ENCODE assay signal across 1 cellular context in the genomic region with DNA sequence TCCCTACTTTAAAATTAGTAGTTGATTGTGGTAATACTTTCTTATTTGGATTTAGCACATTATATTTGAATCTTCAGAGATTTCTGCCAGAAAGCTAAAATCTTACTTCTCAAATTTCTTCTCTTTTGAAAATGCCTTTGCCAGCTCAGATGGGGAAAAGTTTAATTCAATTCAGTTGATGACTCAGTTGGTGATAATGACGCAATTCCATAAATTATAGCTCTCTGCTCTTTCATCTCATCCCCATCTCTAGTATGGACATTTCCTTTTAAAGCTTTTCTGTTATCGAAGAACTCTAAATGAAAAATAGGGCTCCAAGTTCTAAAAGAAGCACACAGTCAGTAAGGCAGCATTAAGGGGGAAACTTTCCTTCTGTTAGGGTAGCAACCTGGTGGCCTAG.
A peak's percentile ranks its signal among the peaks of the same experiment; 100 is the strongest.
TF ChIP-seq lines count a peak whose summit lies in the region.

No MANE protein-coding gene starts in this region.

TF ChIP-seq in SK-N-SH, 30 proteins besides CTCF, POLR2A, EP300 and RAD21:
- TF ChIP-seq, protein P1, sequence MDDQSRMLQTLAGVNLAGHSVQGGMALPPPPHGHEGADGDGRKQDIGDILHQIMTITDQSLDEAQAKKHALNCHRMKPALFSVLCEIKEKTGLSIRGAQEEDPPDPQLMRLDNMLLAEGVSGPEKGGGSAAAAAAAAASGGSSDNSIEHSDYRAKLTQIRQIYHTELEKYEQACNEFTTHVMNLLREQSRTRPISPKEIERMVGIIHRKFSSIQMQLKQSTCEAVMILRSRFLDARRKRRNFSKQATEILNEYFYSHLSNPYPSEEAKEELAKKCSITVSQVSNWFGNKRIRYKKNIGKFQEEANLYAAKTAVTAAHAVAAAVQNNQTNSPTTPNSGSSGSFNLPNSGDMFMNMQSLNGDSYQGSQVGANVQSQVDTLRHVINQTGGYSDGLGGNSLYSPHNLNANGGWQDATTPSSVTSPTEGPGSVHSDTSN (IDR thresholded peaks at IDR 0.05) = peak; percentile 77
- TF ChIP-seq IRF3 (IDR thresholded peaks at IDR 0.05; ENCODE audit: low read depth, low read length) (no peak), MEF2A (IDR thresholded peaks at IDR 0.05; ENCODE audit: borderline replicate concordance, low read depth) (peak; percentile 32; the same call in 1 of the 2 replicates), TAF1 (IDR thresholded peaks at IDR 0.05; ENCODE audit: borderline replicate concordance, low read depth, low read length) (no peak), GABPA (IDR thresholded peaks at IDR 0.05; ENCODE audit: low read depth) (no peak), FOSL2 (IDR thresholded peaks at IDR 0.05; ENCODE audit: borderline replicate concordance, low read depth) (peak; percentile 73; the same call in 1 of the 2 replicates), YY1 (IDR thresholded peaks at IDR 0.05; ENCODE audit: low read depth) (no peak), FOXM1 (IDR thresholded peaks at IDR 0.05; ENCODE audit: low read depth) (no peak), USF1 (IDR thresholded peaks at IDR 0.05; ENCODE audit: borderline replicate concordance, low read depth) (no peak), FOXJ3 (CRISPR knock-in tag; IDR thresholded peaks at IDR 0.05) (no peak), TCF12 (IDR thresholded peaks at IDR 0.05) (peak; percentile 69), SMC3 (IDR thresholded peaks at IDR 0.05; ENCODE audit: low read depth, low read length) (no peak), ELF1 (IDR thresholded peaks at IDR 0.05) (no peak), RXRA (IDR thresholded peaks at IDR 0.05; ENCODE audit: borderline replicate concordance, low read depth) (0 out of 2 replicates have a peak, but pooled peaks have one; percentile 40), JUND (IDR thresholded peaks at IDR 0.05) (peak; percentile 83), POLR2AphosphoS5 (IDR thresholded peaks at IDR 0.05; ENCODE audit: low read depth, low read length) (peak; percentile 24; the same call in 1 of the 2 replicates), USF2 (IDR thresholded peaks at IDR 0.05; ENCODE audit: borderline replicate concordance, low read depth, low read length) (no peak), RFX5 (IDR thresholded peaks at IDR 0.05; ENCODE audit: low read length) (no peak), SIN3A (IDR thresholded peaks at IDR 0.05; ENCODE audit: borderline replicate concordance, low read depth, low read length) (no peak), NRF1 (IDR thresholded peaks at IDR 0.05; ENCODE audit: low read depth, low read length) (no peak), TEAD4 (IDR thresholded peaks at IDR 0.05; ENCODE audit: borderline replicate concordance, insufficient read depth) (0 out of 2 replicates have a peak, but pooled peaks have one; percentile 31), MAX (IDR thresholded peaks at IDR 0.05; ENCODE audit: low read depth) (no peak), EZH2phosphoT487 (IDR thresholded peaks at IDR 0.05; ENCODE audit: borderline replicate concordance, low read depth) (no peak), GATA2 (CRISPR knock-in tag; IDR thresholded peaks at IDR 0.05) (no peak), RCOR1 (IDR thresholded peaks at IDR 0.05; ENCODE audit: low read length) (no peak), MXI1 (IDR thresholded peaks at IDR 0.05; ENCODE audit: low read depth, low read length) (no peak), NFIC (IDR thresholded peaks at IDR 0.05; ENCODE audit: borderline replicate concordance) (peak; percentile 35; the same call in 1 of the 2 replicates)
- TF ChIP-seq, protein P2, sequence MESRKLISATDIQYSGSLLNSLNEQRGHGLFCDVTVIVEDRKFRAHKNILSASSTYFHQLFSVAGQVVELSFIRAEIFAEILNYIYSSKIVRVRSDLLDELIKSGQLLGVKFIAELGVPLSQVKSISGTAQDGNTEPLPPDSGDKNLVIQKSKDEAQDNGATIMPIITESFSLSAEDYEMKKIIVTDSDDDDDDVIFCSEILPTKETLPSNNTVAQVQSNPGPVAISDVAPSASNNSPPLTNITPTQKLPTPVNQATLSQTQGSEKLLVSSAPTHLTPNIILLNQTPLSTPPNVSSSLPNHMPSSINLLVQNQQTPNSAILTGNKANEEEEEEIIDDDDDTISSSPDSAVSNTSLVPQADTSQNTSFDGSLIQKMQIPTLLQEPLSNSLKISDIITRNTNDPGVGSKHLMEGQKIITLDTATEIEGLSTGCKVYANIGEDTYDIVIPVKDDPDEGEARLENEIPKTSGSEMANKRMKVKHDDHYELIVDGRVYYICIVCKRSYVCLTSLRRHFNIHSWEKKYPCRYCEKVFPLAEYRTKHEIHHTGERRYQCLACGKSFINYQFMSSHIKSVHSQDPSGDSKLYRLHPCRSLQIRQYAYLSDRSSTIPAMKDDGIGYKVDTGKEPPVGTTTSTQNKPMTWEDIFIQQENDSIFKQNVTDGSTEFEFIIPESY (IDR thresholded peaks at IDR 0.05; ENCODE audit: borderline replicate concordance, low read depth) = 0 out of 2 replicates have a peak, but pooled peaks have one; percentile 15
